In the genomic region with DNA sequence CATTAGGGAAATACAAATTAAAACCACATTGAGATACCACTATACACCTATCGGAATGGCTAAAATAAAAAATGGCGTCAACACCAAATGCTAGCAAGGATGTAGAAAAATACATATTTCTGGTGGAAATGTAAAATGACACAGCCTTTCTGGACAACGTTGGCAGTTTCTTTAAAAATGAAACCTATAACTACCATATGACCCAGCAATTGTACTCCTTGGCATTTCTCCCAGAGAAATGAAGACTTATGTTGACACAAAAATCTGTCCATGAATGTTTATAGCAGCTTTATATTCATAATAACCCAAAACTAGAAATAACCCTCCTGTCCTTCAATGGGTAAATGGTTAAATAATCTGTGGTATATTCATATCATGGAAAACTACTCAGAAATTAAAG, we compare ENCODE assay signal across 18 cellular contexts.
DNase-seq lines count a peak whose midpoint lies in the region; ATAC-seq and TF ChIP-seq lines count a peak whose summit lies in the region.
"Had no signal": no experiment of that assay in that cellular context is flagged by ENCODE, and none has a peak within 500 bp of the region (broad histone marks: within the 10 kb centered on the region; RNA-seq: fewer than 3 reads in every experiment).

No MANE protein-coding gene starts in this region.

- H3K9me3 ChIP-seq in mucosa of descending colon (no peaks in the 10 kb centered on the region), tibial nerve (peaks cover 0 to 8% (median 0%) of the 10 kb centered on the region in 4 donors)

- H3K27me3 ChIP-seq in tibial nerve, result no peaks in the 10 kb centered on the region

- no peak overlapping the region for H3K27ac ChIP-seq in tibial nerve
- H3K27ac ChIP-seq: GM23248 had no signal

- H3K4me3 ChIP-seq in LNCaP clone FGC (ENCODE audit: low read depth, low read length) (no peak overlapping the region), choroid plexus epithelial cell (ENCODE audit: low read depth, low read length) (no peak overlapping the region), mucosa of descending colon (no peak overlapping the region), tibial nerve (no peak overlapping the region)
- H3K4me3 ChIP-seq: GM12878, GM23248 had no signal

- peak; percentile 26 for DNase-seq in LNCaP clone FGC (ENCODE audit: low read depth)
- DNase-seq in choroid plexus epithelial cell (ENCODE audit: low read depth), result peak; percentile 3
- peak in 1 of 3 donors; percentile 33 for DNase-seq in mucosa of descending colon
- DNase-seq in SHP77 treated with DMSO at 0.1 percent for 48 hours (lab: John Stamatoyannopoulos, UW), result no peak
- no peak for DNase-seq in COLO829 (ENCODE audit: low spot score)
- no peak for DNase-seq in NCI-H524 treated with DMSO at 0.1 percent for 48 hours (lab: John Stamatoyannopoulos, UW)
- DNase-seq in tibial nerve (ENCODE audit: low spot score in 2 of 2), result no peak
- DNase-seq: C1 segment of cervical spinal cord; Caco-2; CD4-positive, alpha-beta memory T cell; DMS 273 treated with DMSO at 0.1 percent for 48 hours; DMS79; EL; GDM1; GM23248; H9 had no signal

- intact Hi-C loops in mucosa of descending colon (cut with DNase I, micrococcal nuclease), result no loop called here

- no peaks in the 10 kb centered on the region for H3K36me3 ChIP-seq in mucosa of descending colon (ENCODE audit: low read depth)
- no peaks in the 10 kb centered on the region for H3K36me3 ChIP-seq in tibial nerve

- no peak for TF ChIP-seq EP300 in tibial nerve (IDR thresholded peaks at IDR 0.05)

- 71 to 74% methylated on average over 3 of the region's 3 CpGs for WGBS in tibial nerve, 2 donors

- H3K4me1 ChIP-seq in mucosa of descending colon (ENCODE audit: low read depth) (no peaks in the 10 kb centered on the region), tibial nerve (no peaks in the 10 kb centered on the region)
- H3K4me1 ChIP-seq: Caco-2 had no signal

- ATAC-seq in mucosa of descending colon, result peak; percentile 56
- ATAC-seq: GM12878, HCT116 had no signal

- no peak for TF ChIP-seq POLR2A in tibial nerve (IDR thresholded peaks at IDR 0.05)

- TF ChIP-seq CTCF in LNCaP clone FGC (IDR thresholded peaks at IDR 0.05; ENCODE audit: control insufficient read depth, extremely low read depth, insufficient read depth), result no peak
- TF ChIP-seq CTCF in choroid plexus epithelial cell (conservative IDR thresholded peaks at IDR 0.05; ENCODE audit: low read depth, low read length), result no peak
- no peak for TF ChIP-seq CTCF in mucosa of descending colon (IDR thresholded peaks at IDR 0.05)
- no peak for TF ChIP-seq CTCF in tibial nerve (IDR thresholded peaks at IDR 0.05)

Comparison
In these comparisons a context has a peak if more than half of its experiments do, and no peak if none do; other contexts are left out.
1. DNase-seq: peak in LNCaP clone FGC (single experiment) and choroid plexus epithelial cell (single experiment); none in SHP77 treated with DMSO at 0.1 percent for 48 hours (single experiment), COLO829 (single experiment), NCI-H524 treated with DMSO at 0.1 percent for 48 hours (single experiment) and tibial nerve (0 of 2).